8 cellular contexts compared by ENCODE assay signal in genomic region chr10:96512997-96513685, GRCh38. TPM values are rescaled to one million over a fixed set of nuclear protein-coding genes. Genes with fewer than 3 reads are reported as not detected.
DNase-seq lines count a peak whose midpoint lies in the region; ATAC-seq and TF ChIP-seq lines count a peak whose summit lies in the region.

No MANE protein-coding gene starts in this region.

- in situ Hi-C loops in brain microvascular endothelial cell (cut with HindIII; ENCODE audit: low pct_ligation_motif_present, low sequenced_read_pairs), result no loop called here

- peak overlapping the region; percentile 79 for H3K9ac ChIP-seq in NT2/D1 (ENCODE audit: insufficient read length, low read depth)
- no peak overlapping the region for H3K9ac ChIP-seq in stomach smooth muscle (ENCODE audit: low read length in 2 of 2)

- DNase-seq in Calu3 (no peak), NT2/D1 (ENCODE audit: low read depth, low spot score) (no peak), brain microvascular endothelial cell (no peak), kidney tubule cell (ENCODE audit: low spot score) (peak; percentile 35), NCI-H510A (lab: John Stamatoyannopoulos, UW) (no peak), GM10248 (ENCODE audit: extremely low spot score) (no peak)

- CTCF ChIA-PET in Calu3 (lab: Charles Lee) (interaction anchor here (0.8 to 2.4 kb wide), 8 partner anchors 19 to 377 kb away, joined by 3 to 12 read pairs (median 3); no protein-coding TSS in a partner anchor), GM10248 (lab: Yijun Ruan, JAX) (interaction anchor here (0.8 to 3.7 kb wide), 26 partner anchors 9 to 712 kb away, joined by 3 to 22 read pairs (median 5); no protein-coding TSS in a partner anchor)

- H3K4me3 Mint-ChIP-seq in Calu3 (ENCODE audit: low read depth, unreplicated experiment), result peak overlapping the region; percentile 78

- POLR2A ChIA-PET in GM10248 (lab: Yijun Ruan, JAX), result interaction anchor here (0.5 kb wide), 1 partner anchor 295 kb away, joined by 4 read pairs; no protein-coding TSS in a partner anchor

- no peaks in the 10 kb centered on the region for H3K4me1 Mint-ChIP-seq in Calu3 (ENCODE audit: low read depth, unreplicated experiment)

- no peak for TF ChIP-seq CTCF in Calu3 (IDR thresholded peaks at IDR 0.05; ENCODE audit: unreplicated experiment)
- TF ChIP-seq CTCF in brain microvascular endothelial cell (IDR thresholded peaks at IDR 0.05; ENCODE audit: low read depth, low read length, missing control alignments), result no peak
- no peak for TF ChIP-seq CTCF in GM10248 (IDR thresholded peaks at IDR 0.05; ENCODE audit: control extremely low read depth, extremely low read depth, low read depth, missing control alignments)

- H3K9me3 ChIP-seq in NT2/D1 (ENCODE audit: insufficient read depth, low read length) (no peaks in the 10 kb centered on the region), stomach smooth muscle (ENCODE audit: control insufficient read depth in 2 of 2, low read length in 2 of 2) (no peaks in the 10 kb centered on the region)

- peaks cover 16% of the 10 kb centered on the region for H3K27me3 Mint-ChIP-seq in Calu3 (ENCODE audit: unreplicated experiment)

- H3K36me3 Mint-ChIP-seq in Calu3 (ENCODE audit: insufficient read depth, unreplicated experiment), result peaks cover 20% of the 10 kb centered on the region

- H3K9me3 Mint-ChIP-seq in Calu3 (ENCODE audit: low read depth, unreplicated experiment), result no peaks in the 10 kb centered on the region

- H3K27me3 ChIP-seq in NT2/D1 (ENCODE audit: insufficient read depth, insufficient read length) (peaks cover 19% of the 10 kb centered on the region), brain microvascular endothelial cell (replicated peaks) (peaks cover 7% of the 10 kb centered on the region), stomach smooth muscle (ENCODE audit: control insufficient read depth in 1 of 2, insufficient read depth in 2 of 2, low read length in 2 of 2) (peaks cover 7 to 13% of the 10 kb centered on the region in 2 donors)

- H3K4me1 ChIP-seq in NT2/D1 (ENCODE audit: insufficient read depth, insufficient read length) (peaks cover 11% of the 10 kb centered on the region), stomach smooth muscle (ENCODE audit: control insufficient read depth, insufficient read depth, low read length) (peaks cover 19% of the 10 kb centered on the region)

- ATAC-seq in GM21447 (IDR thresholded peaks at IDR 0.05; ENCODE audit: unreplicated experiment), result peak; percentile 48

- H3K36me3 ChIP-seq in NT2/D1 (ENCODE audit: insufficient read depth, insufficient read length, low read length), result no peaks in the 10 kb centered on the region
- no peaks in the 10 kb centered on the region for H3K36me3 ChIP-seq in brain microvascular endothelial cell (replicated peaks)
- H3K36me3 ChIP-seq in stomach smooth muscle (ENCODE audit: control insufficient read depth in 2 of 2, insufficient read depth in 2 of 2, low read length in 2 of 2), result no peaks in the 10 kb centered on the region

- no peak overlapping the region for H3K27ac Mint-ChIP-seq in Calu3 (ENCODE audit: unreplicated experiment)

- H3K4me3 ChIP-seq in NT2/D1 (ENCODE audit: insufficient read length, low read depth), result peak overlapping the region; percentile 61
- peak overlapping the region; percentile 53 for H3K4me3 ChIP-seq in brain microvascular endothelial cell (ENCODE audit: low read depth, low read length)
- peak overlapping the region; percentile 73 to 75 for H3K4me3 ChIP-seq in stomach smooth muscle (ENCODE audit: low read length in 2 of 2)

- no TSS peak for BruUV-seq in Calu3 (replicated peaks; lab: Mats Ljungman, UMichigan)

- intact Hi-C loops in Calu3 (cut with micrococcal nuclease; ENCODE audit: unreplicated experiment), result loop anchor here (5.0 kb wide), 1 partner anchor 116 kb away; no protein-coding TSS in a partner anchor

- H3K27ac ChIP-seq in brain microvascular endothelial cell (no peak overlapping the region), stomach smooth muscle (ENCODE audit: low read length) (no peak overlapping the region)

RNA-seq across cellular contexts. Expression of gene TLL2, which starts 0.6 kb away (rescaled TPM):
- 0.44 and 0.66 TPM in 2 replicates for total RNA-seq in Calu3 (2022)
